Comparison of ENCODE assay signal across 27 cellular contexts in the genomic region with DNA sequence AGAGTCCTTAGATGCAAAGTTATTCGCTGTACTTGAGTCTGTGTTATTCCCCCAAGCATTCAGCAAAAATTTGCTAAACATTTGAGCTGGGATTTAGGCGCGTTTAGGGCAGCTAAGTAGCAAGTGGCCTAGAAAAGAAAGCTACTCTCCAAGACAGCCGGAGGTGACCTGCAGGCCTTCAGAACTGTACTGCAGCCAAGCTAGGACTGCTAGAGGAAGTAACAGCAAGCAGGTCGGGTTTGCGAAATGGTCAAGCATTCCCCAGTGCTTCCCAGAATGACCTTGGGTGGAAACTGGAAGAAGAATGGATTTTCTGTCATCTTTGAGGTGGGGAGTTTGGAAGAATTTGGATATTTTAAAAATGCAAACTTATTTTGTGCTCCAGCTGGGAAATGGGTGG.
DNase-seq lines count a peak whose midpoint lies in the region; ATAC-seq and TF ChIP-seq lines count a peak whose summit lies in the region.
"Had no signal": no experiment of that assay in that cellular context is flagged by ENCODE, and none has a peak within 500 bp of the region (broad histone marks: within the 10 kb centered on the region; RNA-seq: fewer than 3 reads in every experiment).

No MANE protein-coding gene starts in this region.

- WGBS in adrenal gland, 4 donors = 53 to 66% (median 57%) methylated on average over 6 of the region's 6 CpGs
- WGBS in trophoblast cell (ENCODE audit: extremely low coverage, insufficient coverage, insufficient read length) = no CpG with 5 or more reads among the region's 6 CpGs

- no peak overlapping the region for H4K8ac ChIP-seq in trophoblast cell (ENCODE audit: low read depth, low read length)

- no peak for TF ChIP-seq POLR2A in adrenal gland (IDR thresholded peaks at IDR 0.05)

- no peaks in the 10 kb centered on the region for H3K36me3 Mint-ChIP-seq in nephron progenitor cell (ENCODE audit: low read depth)

- no peaks in the 10 kb centered on the region for H3K4me1 Mint-ChIP-seq in nephron progenitor cell

- H3K23ac ChIP-seq in trophoblast cell (ENCODE audit: low read length) = no peak overlapping the region

- H4K91ac ChIP-seq in trophoblast cell (ENCODE audit: low read depth, low read length) = no peak overlapping the region

- no peak overlapping the region for H3K4me3 ChIP-seq in adrenal gland
- H3K4me3 ChIP-seq in choroid plexus epithelial cell (ENCODE audit: low read depth, low read length) = no peak overlapping the region
- no peak overlapping the region for H3K4me3 ChIP-seq in trophoblast cell (ENCODE audit: low read depth, low read length)
- H3K4me3 ChIP-seq: A549; BLaER1 treated with 17β-estradiol and CSF1 and Interleukin-3, amounts not matched to agents 10 nM and 100 nM; GM23248; SK-N-MC had no signal

- no peak overlapping the region for H3K4me2 ChIP-seq in trophoblast cell (ENCODE audit: low read length)
- H3K4me2 ChIP-seq: A549; BLaER1 treated with 17β-estradiol and CSF1 and Interleukin-3, amounts not matched to agents 10 nM and 100 nM had no signal

- no peak overlapping the region for H2AFZ ChIP-seq in trophoblast cell (ENCODE audit: insufficient read depth, low read length, poor library complexity)
- H2AFZ ChIP-seq: GM23248 had no signal

- peak in 6 of 7 donors; percentile 29 to 71 (median 51) for DNase-seq in adrenal gland
- DNase-seq in choroid plexus epithelial cell (ENCODE audit: low read depth) = peak; percentile 74
- peak; percentile 4 for DNase-seq in midbrain (lab: John Stamatoyannopoulos, UW)
- no peak for DNase-seq in OCI-M1 (lab: John Stamatoyannopoulos, UW)
- no peak for DNase-seq in nephron progenitor cell
- no peak for DNase-seq in trophoblast cell
- DNase-seq: AML-193; CD4-positive, alpha-beta T cell; DMS53; GM23248; HCEC 1CT; Karpas-422; NCI-H1092; NCI-H1417 treated with DMSO at 0.1 percent for 48 hours; NCI-H1694 treated with DMSO at 0.1 percent for 48 hours; NCI-H2081; NCI-H2171; NCI-H226; NCI-H510A; NCI-H69; SHP77 treated with DMSO at 0.1 percent for 48 hours had no signal

- H3K27me3 ChIP-seq in adrenal gland (no peaks in the 10 kb centered on the region), trophoblast cell (ENCODE audit: insufficient read depth, low read length) (no peaks in the 10 kb centered on the region)
- H3K27me3 ChIP-seq: BLaER1 treated with 17β-estradiol and CSF1 and Interleukin-3, amounts not matched to agents 10 nM and 100 nM had no signal

- no peak overlapping the region for H3K4me3 Mint-ChIP-seq in nephron progenitor cell
- H3K4me3 Mint-ChIP-seq: CD4-positive, alpha-beta T cell had no signal

- H2BK12ac ChIP-seq in trophoblast cell (ENCODE audit: low read length) = no peak overlapping the region

- no peak overlapping the region for H2BK120ac ChIP-seq in trophoblast cell (ENCODE audit: insufficient read depth, low read length, poor library complexity)

- H3K27ac Mint-ChIP-seq in nephron progenitor cell = no peak overlapping the region
- H3K27ac Mint-ChIP-seq: CD4-positive, alpha-beta T cell had no signal

- H3K9me3 ChIP-seq in adrenal gland (replicated peaks in 1 of 3) (no peaks in the 10 kb centered on the region), trophoblast cell (ENCODE audit: insufficient read depth, low read depth, low read length) (peaks cover under 1% of the 10 kb centered on the region)
- H3K9me3 ChIP-seq: A549 had no signal

- H3K36me3 ChIP-seq in adrenal gland (replicated peaks in 1 of 2) = no peaks in the 10 kb centered on the region
- H3K36me3 ChIP-seq in trophoblast cell (ENCODE audit: control insufficient read depth in 1 of 2, insufficient read depth in 2 of 2, low read length in 2 of 2) = no peaks in the 10 kb centered on the region
- H3K36me3 ChIP-seq: BLaER1 treated with 17β-estradiol and CSF1 and Interleukin-3, amounts not matched to agents 10 nM and 100 nM had no signal

- intact Hi-C loops in adrenal gland (cut with DNase I) = no loop called here

- H3K79me2 ChIP-seq in trophoblast cell (ENCODE audit: control insufficient read depth, insufficient read depth, low read length, poor library complexity) = no peaks in the 10 kb centered on the region

- H3K9me3 Mint-ChIP-seq in nephron progenitor cell = peaks cover under 1% of the 10 kb centered on the region
- H3K9me3 Mint-ChIP-seq: CD4-positive, alpha-beta T cell had no signal

- no peak overlapping the region for H3K14ac ChIP-seq in trophoblast cell (ENCODE audit: low read length)

- no peaks in the 10 kb centered on the region for H3K79me1 ChIP-seq in trophoblast cell (ENCODE audit: low read length)

- H3K4me1 ChIP-seq in adrenal gland (replicated peaks in 1 of 2) (no peaks in the 10 kb centered on the region), trophoblast cell (ENCODE audit: control insufficient read depth in 1 of 2, insufficient read depth in 2 of 2, low read length in 2 of 2) (no peaks in the 10 kb centered on the region)
- H3K4me1 ChIP-seq: A549; BLaER1 treated with 17β-estradiol and CSF1 and Interleukin-3, amounts not matched to agents 10 nM and 100 nM had no signal

- H2BK5ac ChIP-seq in trophoblast cell (ENCODE audit: low read depth, low read length, poor library complexity) = no peak overlapping the region

- peaks cover 9% of the 10 kb centered on the region for H3K27me3 Mint-ChIP-seq in nephron progenitor cell (ENCODE audit: low read depth, poor library complexity)
- H3K27me3 Mint-ChIP-seq: CD4-positive, alpha-beta T cell had no signal

- no peak for TF ChIP-seq CTCF in adrenal gland (IDR thresholded peaks at IDR 0.05)
- TF ChIP-seq CTCF in choroid plexus epithelial cell (conservative IDR thresholded peaks at IDR 0.05; ENCODE audit: low read depth, low read length) = no peak
- TF ChIP-seq CTCF in nephron progenitor cell (IDR thresholded peaks at IDR 0.05) = no peak

- H3K18ac ChIP-seq in trophoblast cell (ENCODE audit: low read length) = no peak overlapping the region

- no peak overlapping the region for H3K27ac ChIP-seq in adrenal gland
- no peak overlapping the region for H3K27ac ChIP-seq in trophoblast cell (ENCODE audit: low read depth, low read length)
- H3K27ac ChIP-seq: A549; BLaER1 treated with 17β-estradiol and CSF1 and Interleukin-3, amounts not matched to agents 10 nM and 100 nM; GM23248; RWPE1; SK-N-MC had no signal

- H4K12ac ChIP-seq in trophoblast cell (ENCODE audit: low read depth, low read length) = no peak overlapping the region

- ATAC-seq in HG03159 (IDR thresholded peaks at IDR 0.05; ENCODE audit: unreplicated experiment) = no peak
- ATAC-seq: A549, Panc1 had no signal

- no peak overlapping the region for H3K9ac ChIP-seq in trophoblast cell (ENCODE audit: low read length)
- H3K9ac ChIP-seq: BLaER1 treated with 17β-estradiol and CSF1 and Interleukin-3, amounts not matched to agents 10 nM and 100 nM; GM23248 had no signal

- no peak overlapping the region for H2AK5ac ChIP-seq in trophoblast cell (ENCODE audit: low read length)

- no peak overlapping the region for H3K4ac ChIP-seq in trophoblast cell (ENCODE audit: low read depth, low read length)

Comparison
In these comparisons a context has a peak if more than half of its experiments do, and no peak if none do; other contexts are left out.
1. DNase-seq: peak in adrenal gland (6 of 7), choroid plexus epithelial cell (single experiment) and midbrain (single experiment); none in OCI-M1 (single experiment), nephron progenitor cell (single experiment) and trophoblast cell (0 of 2).